12 cellular contexts compared by ENCODE assay signal in the genomic region with DNA sequence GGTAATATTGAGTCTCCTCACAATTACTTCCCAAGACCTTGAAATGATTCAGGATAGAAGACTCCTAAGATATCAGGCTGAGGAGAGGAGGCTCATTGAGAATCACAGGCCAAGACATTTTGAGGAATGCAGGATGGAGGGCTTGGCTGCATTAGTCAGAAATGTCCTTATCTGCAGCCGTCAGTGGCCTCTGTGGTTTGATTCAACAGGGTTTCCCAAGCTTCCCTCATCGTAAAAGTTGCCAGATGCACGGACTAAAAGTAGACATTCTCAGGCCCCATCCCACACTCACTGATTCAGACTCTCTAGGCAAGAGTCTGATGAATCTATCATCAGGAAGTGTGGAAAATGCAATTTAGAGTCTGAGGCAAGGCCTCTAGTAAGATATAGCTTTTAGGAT. TPM values are rescaled to one million over a fixed set of nuclear protein-coding genes. Genes with fewer than 3 reads are reported as not detected.
DNase-seq lines count a peak whose midpoint lies in the region; ATAC-seq, FAIRE-seq and TF ChIP-seq lines count a peak whose summit lies in the region.
"Had no signal": no experiment of that assay in that cellular context is flagged by ENCODE, and none has a peak within 500 bp of the region (broad histone marks: within the 10 kb centered on the region; RNA-seq: fewer than 3 reads in every experiment).

No MANE protein-coding gene starts in this region.

- H3K4me1 Mint-ChIP-seq in activated CD8-positive, alpha-beta T cell treated with anti-CD3 and anti-CD28 coated beads, Interleukin-2, amount 10 ng/mL, durations not matched to agents 7 days and 5 days (ENCODE audit: low read depth): no peaks in the 10 kb centered on the region

- intact Hi-C loops in left colon (cut with DNase I, micrococcal nuclease): no loop called here

- WGBS in mesodermal cell (ENCODE audit: insufficient coverage in 2 of 2), 2 experiments: 20 to 50% methylated on average over 1 of the region's 3 CpGs

- peak; percentile 64 for FAIRE-seq in bronchial epithelial cell (lab: Jason Lieb, UNC)

- H3K27ac Mint-ChIP-seq in activated CD8-positive, alpha-beta T cell treated with anti-CD3 and anti-CD28 coated beads, Interleukin-2, amount 10 ng/mL, durations not matched to agents 7 days and 5 days: no peak overlapping the region
- H3K27ac Mint-ChIP-seq: activated naive CD4-positive, alpha-beta T cell treated with anti-CD3 and anti-CD28 coated beads for 36 hours had no signal

- POLR2A ChIA-PET in activated CD8-positive, alpha-beta T cell treated with anti-CD3 and anti-CD28 coated beads, Interleukin-2, amount 10 ng/mL, durations not matched to agents 7 days and 5 days (lab: Charles Lee): interaction anchor here (0.6 kb wide), 1 partner anchor 80 kb away, joined by 3 read pairs; no protein-coding TSS in a partner anchor

- H3K4me3 Mint-ChIP-seq in activated CD8-positive, alpha-beta T cell treated with anti-CD3 and anti-CD28 coated beads, Interleukin-2, amount 10 ng/mL, durations not matched to agents 7 days and 5 days: no peak overlapping the region
- H3K4me3 Mint-ChIP-seq: activated naive CD4-positive, alpha-beta T cell treated with anti-CD3 and anti-CD28 coated beads for 36 hours had no signal

- no peaks in the 10 kb centered on the region for H3K27me3 Mint-ChIP-seq in activated CD8-positive, alpha-beta T cell treated with anti-CD3 and anti-CD28 coated beads, Interleukin-2, amount 10 ng/mL, durations not matched to agents 7 days and 5 days (ENCODE audit: low read depth)

- TF ChIP-seq CTCF in bronchial epithelial cell (IDR thresholded peaks at IDR 0.05; ENCODE audit: insufficient read depth, low read length, severe bottlenecking): no peak

- H3K4me3 ChIP-seq in bronchial epithelial cell (ENCODE audit: low read depth, low read length): no peak overlapping the region
- no peak overlapping the region for H3K4me3 ChIP-seq in mesodermal cell (ENCODE audit: extremely low read depth, insufficient read depth, low read length, poor library complexity, severe bottlenecking)
- H3K4me3 ChIP-seq: lower lobe of right lung had no signal

- H3K9me3 Mint-ChIP-seq in activated CD8-positive, alpha-beta T cell treated with anti-CD3 and anti-CD28 coated beads, Interleukin-2, amount 10 ng/mL, durations not matched to agents 7 days and 5 days (ENCODE audit: insufficient read depth): no peaks in the 10 kb centered on the region
- H3K9me3 Mint-ChIP-seq: activated naive CD4-positive, alpha-beta T cell treated with anti-CD3 and anti-CD28 coated beads for 36 hours had no signal

- H3K4me1 ChIP-seq in mesodermal cell (ENCODE audit: control insufficient read depth, insufficient read depth, low read length, poor library complexity, severe bottlenecking): peaks cover 14% of the 10 kb centered on the region
- H3K4me1 ChIP-seq: lower lobe of right lung had no signal

- no peak for ATAC-seq in activated CD8-positive, alpha-beta T cell treated with anti-CD3 and anti-CD28 coated beads, Interleukin-2, amount 10 ng/mL, durations not matched to agents 7 days and 5 days
- ATAC-seq in GM21390 (IDR thresholded peaks at IDR 0.05; ENCODE audit: unreplicated experiment): no peak
- no peak for ATAC-seq in left colon

- no peaks in the 10 kb centered on the region for H3K36me3 Mint-ChIP-seq in activated CD8-positive, alpha-beta T cell treated with anti-CD3 and anti-CD28 coated beads, Interleukin-2, amount 10 ng/mL, durations not matched to agents 7 days and 5 days (ENCODE audit: low read depth)

- DNase-seq in ELF-1 (ENCODE audit: low read depth, low spot score) (peak; percentile 57), NCI-H226 (peak; percentile 99), bronchial epithelial cell (ENCODE audit: low read depth) (peak; percentile 90), NCI-H748 treated with DMSO at 0.1 percent for 48 hours (lab: John Stamatoyannopoulos, UW) (no peak), left colon (no peak)
- no peak for DNase-seq in activated CD8-positive, alpha-beta T cell treated with anti-CD3 and anti-CD28 coated beads, Interleukin-2, amount 10 ng/mL, durations not matched to agents 7 days and 5 days
- DNase-seq: activated CD4-positive, CD25-positive, alpha-beta regulatory T cell; activated naive CD4-positive, alpha-beta T cell treated with anti-CD3 and anti-CD28 coated beads for 36 hours; DMS53; lower lobe of right lung had no signal

- peaks cover 9% of the 10 kb centered on the region for H3K9me3 ChIP-seq in mesodermal cell (ENCODE audit: control insufficient read depth, low read length)
- H3K9me3 ChIP-seq: lower lobe of right lung had no signal

- peak overlapping the region; percentile 89 for H3K27ac ChIP-seq in mesodermal cell (ENCODE audit: low read depth, low read length, severe bottlenecking)
- H3K27ac ChIP-seq: lower lobe of right lung had no signal

- no peaks in the 10 kb centered on the region for H3K27me3 ChIP-seq in bronchial epithelial cell (ENCODE audit: control insufficient read depth, insufficient read depth, low read length)

- H3K36me3 ChIP-seq in bronchial epithelial cell (ENCODE audit: control insufficient read depth, insufficient read depth, low read length) (no peaks in the 10 kb centered on the region), mesodermal cell (ENCODE audit: control insufficient read depth, insufficient read depth, low read length) (no peaks in the 10 kb centered on the region)
- H3K36me3 ChIP-seq: lower lobe of right lung had no signal

- CTCF ChIA-PET in activated CD8-positive, alpha-beta T cell treated with anti-CD3 and anti-CD28 coated beads, Interleukin-2, amount 10 ng/mL, durations not matched to agents 7 days and 5 days (lab: Charles Lee): interaction anchor here (1.3 kb wide), 1 partner anchor 54 kb away, joined by 3 read pairs; no protein-coding TSS in a partner anchor

RNA-seq across cellular contexts. Expression of a gene that starts 34.0 kb away (rescaled TPM):
- total RNA-seq in bronchial epithelial cell: 0.26 and 0.51 TPM in 2 replicates
- 9.9 TPM for polyA plus RNA-seq in mesodermal cell (2013, experiment 1 of 2)
- polyA plus RNA-seq in mesodermal cell (2013, experiment 2 of 2): 6.2 TPM
- not detected for total RNA-seq in activated CD8-positive, alpha-beta T cell treated with anti-CD3 and anti-CD28 coated beads, Interleukin-2, amount 10 ng/mL, durations not matched to agents 7 days and 5 days
- 1 to 10 TPM; 1.6 to 2.0 TPM for total RNA-seq in left colon

Comparison
In these comparisons a context has a peak if more than half of its experiments do, and no peak if none do; other contexts are left out.
1. DNase-seq: peak in ELF-1 (single experiment), NCI-H226 (single experiment) and bronchial epithelial cell (single experiment); none in NCI-H748 treated with DMSO at 0.1 percent for 48 hours (single experiment), activated CD8-positive, alpha-beta T cell treated with anti-CD3 and anti-CD28 coated beads, Interleukin-2, amount 10 ng/mL, durations not matched to agents 7 days and 5 days (single experiment) and left colon (0 of 2).